11 cellular contexts compared by ENCODE assay signal in genomic region chr1:199172286-199173124, GRCh38.
A peak's percentile ranks its signal among the peaks of the same experiment; 100 is the strongest.
DNase-seq lines count a peak whose midpoint lies in the region; ATAC-seq and TF ChIP-seq lines count a peak whose summit lies in the region.
"Had no signal": no experiment of that assay in that cellular context is flagged by ENCODE, and none has a peak within 500 bp of the region (broad histone marks: within the 10 kb centered on the region; RNA-seq: fewer than 3 reads in every experiment).

No MANE protein-coding gene starts in this region.

- H3K9me3 Mint-ChIP-seq in effector memory CD8-positive, alpha-beta T cell, result no peaks in the 10 kb centered on the region

- H3K27ac ChIP-seq in DND-41 (ENCODE audit: low read length) (peak overlapping the region; percentile 98), KMS-11 (peak overlapping the region; percentile 43; the same call in 1 of the 2 replicates), A673 (ENCODE audit: low read depth, low read length, poor library complexity, severe bottlenecking) (no peak overlapping the region)
- H3K27ac ChIP-seq: right atrium auricular region had no signal

- H3K4me3 ChIP-seq in DND-41 (ENCODE audit: low read depth in 1 of 2, low read length in 2 of 2) (peak overlapping the region in 1 of 2 experiments; percentile 28; a peak in 2 of 4 replicates), KMS-11 (IDR thresholded peaks at IDR 0.05; ENCODE audit: insufficient read depth, low read depth, low read length) (no peak overlapping the region), A673 (ENCODE audit: low read depth, low read length, poor library complexity, severe bottlenecking) (no peak overlapping the region)
- H3K4me3 ChIP-seq: right atrium auricular region had no signal

- no peaks in the 10 kb centered on the region for H3K36me3 Mint-ChIP-seq in effector memory CD8-positive, alpha-beta T cell (ENCODE audit: insufficient read depth)

- H3K9ac ChIP-seq in DND-41 (ENCODE audit: low read depth, low read length) (peak overlapping the region; percentile 68), KMS-11 (no peak overlapping the region)

- H4K20me1 ChIP-seq in DND-41 (ENCODE audit: insufficient read depth, low read length) (no peaks in the 10 kb centered on the region), KMS-11 (ENCODE audit: insufficient read depth) (no peaks in the 10 kb centered on the region)

- intact Hi-C loops in A673 (cut with micrococcal nuclease; ENCODE audit: unreplicated experiment), result no loop called here

- POLR2A ChIA-PET in A673 (lab: Charles Lee; ENCODE audit: low non-redundant PET), result no interaction called here

- H3K36me3 ChIP-seq in DND-41 (ENCODE audit: insufficient read depth, low read length), result no peaks in the 10 kb centered on the region
- H3K36me3 ChIP-seq in KMS-11 (ENCODE audit: insufficient read depth), result no peaks in the 10 kb centered on the region
- H3K36me3 ChIP-seq in A673 (ENCODE audit: insufficient read depth, low read length, poor library complexity, severe bottlenecking), result no peaks in the 10 kb centered on the region
- H3K36me3 ChIP-seq: right atrium auricular region had no signal

- BruUV-seq in A673 (replicated peaks; lab: Mats Ljungman, UMichigan), result no TSS peak

- peak overlapping the region; percentile 63 for H3K4me2 ChIP-seq in DND-41 (ENCODE audit: insufficient read depth, low read length)
- peak overlapping the region; percentile 56 for H3K4me2 ChIP-seq in KMS-11

- H3K27me3 Mint-ChIP-seq in effector memory CD8-positive, alpha-beta T cell, result no peaks in the 10 kb centered on the region

- CTCF ChIA-PET in A673 (lab: Charles Lee), result no interaction called here

- DNase-seq in DND-41, result peak; percentile 51
- no peak for DNase-seq in effector memory CD8-positive, alpha-beta T cell
- no peak for DNase-seq in Ammon's horn (ENCODE audit: low spot score)
- no peak for DNase-seq in iPS-NIHi11 (ENCODE audit: low spot score)
- DNase-seq in COLO668 (lab: John Stamatoyannopoulos, UW; ENCODE audit: unreplicated experiment), result no peak
- no peak for DNase-seq in A673 (ENCODE audit: low spot score)
- DNase-seq: activated CD4-positive, CD25-positive, alpha-beta regulatory T cell treated with anti-CD3 and anti-CD28 coated beads, Interleukin-2, amount 50 U/mL, for 72 hours; NCI-H2081 had no signal

- H2AFZ ChIP-seq in DND-41 (ENCODE audit: low read depth, low read length), result no peak overlapping the region
- H2AFZ ChIP-seq in KMS-11 (ENCODE audit: low read depth), result no peak overlapping the region

- H3K79me2 ChIP-seq in DND-41 (ENCODE audit: insufficient read depth, low read length), result peaks cover 54% of the 10 kb centered on the region
- no peaks in the 10 kb centered on the region for H3K79me2 ChIP-seq in KMS-11 (ENCODE audit: insufficient read depth, low read depth)

- TF ChIP-seq CTCF in DND-41 (IDR thresholded peaks at IDR 0.05; ENCODE audit: borderline replicate concordance, extremely low read depth, low read length, poor library complexity, severe bottlenecking) (no peak), KMS-11 (conservative IDR thresholded peaks at IDR 0.05; ENCODE audit: low read depth, low read length) (no peak), A673 (conservative IDR thresholded peaks at IDR 0.05; ENCODE audit: low read depth, low read length) (no peak)

- peak; percentile 2 for ATAC-seq in DND-41 (ENCODE audit: insufficient read depth, low read depth)
- ATAC-seq in GM19023 (IDR thresholded peaks at IDR 0.05; ENCODE audit: unreplicated experiment), result peak; percentile 8
- no peak for ATAC-seq in effector memory CD8-positive, alpha-beta T cell (replicated peaks)

- peaks cover 47 to 51% of the 10 kb centered on the region in 2 donors for H3K4me1 Mint-ChIP-seq in effector memory CD8-positive, alpha-beta T cell (ENCODE audit: low read depth in 2 of 2)

- H3K9me3 ChIP-seq in DND-41 (ENCODE audit: insufficient read depth, low read length, severe bottlenecking) (no peaks in the 10 kb centered on the region), A673 (ENCODE audit: low read depth, low read length, poor library complexity, severe bottlenecking) (peaks cover 3% of the 10 kb centered on the region)
- H3K9me3 ChIP-seq: right atrium auricular region had no signal

- H3K4me1 ChIP-seq in DND-41 (ENCODE audit: insufficient read depth, low read length), result peaks cover 96% of the 10 kb centered on the region
- H3K4me1 ChIP-seq in KMS-11 (ENCODE audit: low read depth, poor library complexity, severe bottlenecking), result peaks cover 38% of the 10 kb centered on the region
- peaks cover 15% of the 10 kb centered on the region for H3K4me1 ChIP-seq in A673 (ENCODE audit: insufficient read depth, low read length, poor library complexity, severe bottlenecking)
- H3K4me1 ChIP-seq: right atrium auricular region had no signal

- peak overlapping the region; percentile 17 to 29 for H3K4me3 Mint-ChIP-seq in effector memory CD8-positive, alpha-beta T cell

- H3K27ac Mint-ChIP-seq in effector memory CD8-positive, alpha-beta T cell, result peak overlapping the region; percentile 85 to 94

- no peaks in the 10 kb centered on the region for H3K27me3 ChIP-seq in DND-41 (ENCODE audit: insufficient read depth, low read length, poor library complexity)
- no peaks in the 10 kb centered on the region for H3K27me3 ChIP-seq in KMS-11 (ENCODE audit: insufficient read depth, low read depth)
- no peaks in the 10 kb centered on the region for H3K27me3 ChIP-seq in A673 (replicated peaks; ENCODE audit: insufficient read depth, low read depth, low read length, poor library complexity)
- H3K27me3 ChIP-seq: right atrium auricular region had no signal
